Comparison of ENCODE assay signal across 8 cellular contexts in the genomic region with DNA sequence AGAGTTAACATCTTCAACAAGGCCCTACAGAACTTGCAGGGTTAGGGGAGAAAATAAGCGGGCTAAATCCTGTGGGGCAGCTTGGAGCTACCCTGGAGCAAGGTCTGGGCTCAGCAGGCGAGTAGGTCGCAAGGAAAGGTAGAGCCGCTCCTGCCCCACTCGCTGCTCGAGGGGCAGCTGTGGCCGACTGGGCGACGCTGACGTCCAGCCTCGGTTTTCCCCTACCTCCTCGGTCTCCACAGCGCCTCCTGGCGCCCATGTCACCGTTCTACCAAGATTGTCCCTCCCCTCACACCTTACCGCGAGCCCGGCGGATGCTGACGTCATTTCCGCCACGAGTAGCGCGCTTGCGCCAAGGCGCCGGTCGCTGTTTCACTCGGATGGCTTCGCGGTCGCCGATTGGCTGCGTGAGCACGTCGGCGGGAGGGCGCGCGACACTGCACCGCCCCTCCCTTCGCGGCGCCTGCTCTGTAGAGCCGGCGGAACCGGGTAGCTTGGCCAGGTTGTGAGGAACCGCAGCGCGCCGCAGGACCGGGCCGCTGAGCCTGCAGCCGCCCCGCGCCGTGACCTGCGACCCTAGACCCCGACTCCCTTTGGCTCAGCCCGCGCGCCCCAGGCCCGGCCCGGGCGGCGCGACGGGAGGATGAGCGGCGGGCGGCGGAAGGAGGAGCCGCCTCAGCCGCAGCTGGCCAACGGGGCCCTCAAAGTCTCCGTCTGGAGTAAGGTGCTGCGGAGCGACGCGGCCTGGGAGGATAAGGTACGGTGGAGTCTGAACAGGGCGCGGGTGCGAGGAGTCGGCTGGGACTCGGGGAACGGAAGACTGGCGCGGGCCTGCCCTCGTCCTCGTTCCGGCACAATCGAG. TPM values are rescaled to one million over a fixed set of nuclear protein-coding genes. Genes with fewer than 3 reads are reported as not detected.
DNase-seq lines count a peak whose midpoint lies in the region; FAIRE-seq and TF ChIP-seq lines count a peak whose summit lies in the region.

A gene with protein sequence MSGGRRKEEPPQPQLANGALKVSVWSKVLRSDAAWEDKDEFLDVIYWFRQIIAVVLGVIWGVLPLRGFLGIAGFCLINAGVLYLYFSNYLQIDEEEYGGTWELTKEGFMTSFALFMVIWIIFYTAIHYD (plus strand): TSS at position 471 of the 862 bp plus-strand sequence. CDS start 173 bp downstream, at position 644.

- TF ChIP-seq CTCF in H9 (conservative IDR thresholded peaks at IDR 0.05) = peak; percentile 97
- TF ChIP-seq CTCF in foreskin fibroblast (IDR thresholded peaks at IDR 0.05; ENCODE audit: low read depth, low read length) = peak; percentile 85
- TF ChIP-seq CTCF in neural progenitor cell (IDR thresholded peaks at IDR 0.05) = peak; percentile 84

- DNase-seq in H9 (peak; percentile 99), MG63 (peak; percentile 99), SIG-M5 (lab: John Stamatoyannopoulos, UW) (peak; percentile 81), activated gamma-delta T cell treated with Interleukin-2 at 50 U/mL for 16 hours (peak; percentile 99), foreskin fibroblast (peak; percentile 99 to 100), neural progenitor cell (ENCODE audit: low spot score) (peak; percentile 99)

- H3K9me3 Mint-ChIP-seq in H9 = no peaks in the 10 kb centered on the region
- H3K9me3 Mint-ChIP-seq in neural progenitor cell = no peaks in the 10 kb centered on the region

- H2BK15ac ChIP-seq in H9 (ENCODE audit: low read depth, low read length) = no peak within 1 kb of the TSS

- no peak within 1 kb of the TSS for H2BK20ac ChIP-seq in H9 (ENCODE audit: low read depth, low read length, poor library complexity, severe bottlenecking)

- H3K4me2 ChIP-seq in H9 (ENCODE audit: insufficient read depth, insufficient read length, low read length) (peak within 1 kb of the TSS; percentile 91), neural progenitor cell (peak within 1 kb of the TSS; percentile 96)

- no peak within 1 kb of the TSS for H3K56ac ChIP-seq in H9 (ENCODE audit: insufficient read length, low read depth, low read length)

- no peak within 1 kb of the TSS for H2BK12ac ChIP-seq in H9 (ENCODE audit: insufficient read length, low read depth, low read length)

- H2BK5ac ChIP-seq in H9 (ENCODE audit: insufficient read length, low read length) = no peak within 1 kb of the TSS

- H3K18ac ChIP-seq in H9 (ENCODE audit: insufficient read length, low read depth, low read length) = peak within 1 kb of the TSS; percentile 36

- H2BK120ac ChIP-seq in H9 (ENCODE audit: low read depth, low read length, poor library complexity, severe bottlenecking) = no peak within 1 kb of the TSS

- FAIRE-seq in G401.6 (lab: Jason Lieb, UNC) = peak; percentile 95

- peak within 1 kb of the TSS; percentile 63 for H3K9ac ChIP-seq in H9 (ENCODE audit: extremely low read depth, insufficient read length, low read length)
- H3K9ac ChIP-seq in neural progenitor cell = peak within 1 kb of the TSS; percentile 88
- H3K9ac ChIP-seq in subcutaneous abdominal adipose tissue (ENCODE audit: low read length in 5 of 5) = peak within 1 kb of the TSS; percentile 87 to 99 (median 92)

- peaks cover 17 to 20% of the 10 kb centered on the region in 2 experiments for H3K4me1 Mint-ChIP-seq in H9
- peaks cover 20% of the 10 kb centered on the region for H3K4me1 Mint-ChIP-seq in neural progenitor cell

- no peak within 1 kb of the TSS for H3K4ac ChIP-seq in H9 (ENCODE audit: low read depth, low read length)

- no peak within 1 kb of the TSS for H2AFZ ChIP-seq in H9 (ENCODE audit: low read length)
- peak within 1 kb of the TSS; percentile 64 for H2AFZ ChIP-seq in neural progenitor cell (replicated peaks)

- no peaks in the 10 kb centered on the region for H3K4me1 ChIP-seq in H9 (ENCODE audit: insufficient read depth, low read length)
- H3K4me1 ChIP-seq in neural progenitor cell = peaks cover 5% of the 10 kb centered on the region
- H3K4me1 ChIP-seq in subcutaneous abdominal adipose tissue (ENCODE audit: control insufficient read depth in 5 of 5, insufficient read depth in 5 of 5, low read length in 5 of 5) = peaks cover 4 to 30% (median 28%) of the 10 kb centered on the region in 5 donors

- H3K23ac ChIP-seq in H9 (ENCODE audit: insufficient read length, low read depth, low read length) = no peak within 1 kb of the TSS

- H3K4me3 ChIP-seq in MG63 (peak within 1 kb of the TSS; percentile 92), foreskin fibroblast (ENCODE audit: low read depth in 1 of 2, low read length in 2 of 2) (peak within 1 kb of the TSS; percentile 73 to 95), neural progenitor cell (peak within 1 kb of the TSS; percentile 79), subcutaneous abdominal adipose tissue (ENCODE audit: low read depth in 1 of 5, low read length in 5 of 5) (peak within 1 kb of the TSS; percentile 77 to 98 (median 96))

- H3K36me3 Mint-ChIP-seq in H9 (ENCODE audit: insufficient read depth in 1 of 3, low read depth in 3 of 3) (peaks cover 17 to 36% (median 31%) of the 10 kb centered on the region in 3 experiments; a peak in 6 of 7 replicates), neural progenitor cell (peaks cover 4% of the 10 kb centered on the region)

- H3K9me3 ChIP-seq in H9 (ENCODE audit: control insufficient read depth, low read depth, low read length) (no peaks in the 10 kb centered on the region), MG63 (no peaks in the 10 kb centered on the region), neural progenitor cell (ENCODE audit: low read depth) (no peaks in the 10 kb centered on the region), subcutaneous abdominal adipose tissue (ENCODE audit: control insufficient read depth in 5 of 5, low read length in 5 of 5) (no peaks in the 10 kb centered on the region)

- peaks cover 4% of the 10 kb centered on the region for H3F3A ChIP-seq in neural progenitor cell (ENCODE audit: low read depth)

- H3K23me2 ChIP-seq in H9 (ENCODE audit: insufficient read length, low read depth, low read length, poor library complexity, severe bottlenecking) = peaks cover 6% of the 10 kb centered on the region

- H3K27me3 ChIP-seq in H9 (ENCODE audit: insufficient read depth, low read length) = no peaks in the 10 kb centered on the region
- H3K27me3 ChIP-seq in MG63 = no peaks in the 10 kb centered on the region
- no peaks in the 10 kb centered on the region for H3K27me3 ChIP-seq in neural progenitor cell
- no peaks in the 10 kb centered on the region for H3K27me3 ChIP-seq in subcutaneous abdominal adipose tissue (ENCODE audit: control insufficient read depth in 5 of 5, insufficient read depth in 4 of 5, low read length in 5 of 5)

- H3K36me3 ChIP-seq in MG63 (peaks cover 25% of the 10 kb centered on the region), neural progenitor cell (no peaks in the 10 kb centered on the region), subcutaneous abdominal adipose tissue (ENCODE audit: control insufficient read depth in 5 of 5, insufficient read depth in 5 of 5, low read length in 5 of 5) (peaks cover under 1 to 28% (median 24%) of the 10 kb centered on the region in 5 donors)

- peak within 1 kb of the TSS; percentile 64 for H3K14ac ChIP-seq in H9 (ENCODE audit: insufficient read depth, low read length)

- H2AK5ac ChIP-seq in H9 (ENCODE audit: insufficient read length, low read length) = no peak within 1 kb of the TSS

- H3K79me1 ChIP-seq in H9 (ENCODE audit: insufficient read depth, low read depth, low read length, poor library complexity, severe bottlenecking) = peaks cover 4% of the 10 kb centered on the region

- peak within 1 kb of the TSS; percentile 99 for H3K4me3 Mint-ChIP-seq in H9
- peak within 1 kb of the TSS; percentile 98 for H3K4me3 Mint-ChIP-seq in neural progenitor cell

- H3K79me2 ChIP-seq in H9 (ENCODE audit: insufficient read depth, low read length) (peaks cover 19% of the 10 kb centered on the region), neural progenitor cell (ENCODE audit: low read depth) (peaks cover 30% of the 10 kb centered on the region)

- H3T11ph ChIP-seq in H9 (ENCODE audit: low read length) = no peak within 1 kb of the TSS

- H4K5ac ChIP-seq in H9 (ENCODE audit: insufficient read length, low read depth, low read length) = no peak within 1 kb of the TSS

- peaks cover 4% of the 10 kb centered on the region for H3K27me3 Mint-ChIP-seq in H9 (ENCODE audit: low read depth)
- H3K27me3 Mint-ChIP-seq in neural progenitor cell (ENCODE audit: insufficient read depth, low read depth) = peaks cover 8% of the 10 kb centered on the region

- WGBS in H9 (ENCODE audit: extremely low coverage, insufficient read length, low lambda C conversion rate) = no CpG with 5 or more reads among the region's 93 CpGs

- H3K27ac ChIP-seq in H9 (ENCODE audit: insufficient read length, low read depth, low read length) (no peak within 1 kb of the TSS), neural progenitor cell (peak within 1 kb of the TSS; percentile 21), subcutaneous abdominal adipose tissue (ENCODE audit: low read depth, low read length) (peak within 1 kb of the TSS; percentile 92)

- H4K8ac ChIP-seq in H9 (replicated peaks; ENCODE audit: insufficient read length, low read depth, low read length) = no peak within 1 kb of the TSS

- H4K20me1 ChIP-seq in H9 (ENCODE audit: control insufficient read depth, insufficient read depth, insufficient read length) = no peaks in the 10 kb centered on the region
- H4K20me1 ChIP-seq in neural progenitor cell (ENCODE audit: low read depth) = peaks cover 20% of the 10 kb centered on the region

- H4K91ac ChIP-seq in H9 (ENCODE audit: insufficient read length, low read depth, low read length) = no peak within 1 kb of the TSS

- H3K27ac Mint-ChIP-seq in H9 (peak within 1 kb of the TSS; percentile 95 to 98 (median 98)), neural progenitor cell (peak within 1 kb of the TSS; percentile 93)

RNA-seq across cellular contexts. Expression of the gene that starts here (rescaled TPM):
- 96.5 and 111 TPM in 2 replicates for total RNA-seq in H9 (2021)
- 259 and 278 TPM in 2 replicates for total RNA-seq in MG63 (2014; rRNA removed; shearing (Covaris generic); ENCODE audit: low replicate concordance)
- 69.5 and 90.1 TPM in 2 replicates for total RNA-seq in neural progenitor cell (ENCODE audit: low replicate concordance)
